Comparison of ENCODE assay signal across 8 cellular contexts in genomic region chr6:43174263-43175112, GRCh38. TPM values are rescaled to one million over a fixed set of nuclear protein-coding genes. Genes with fewer than 3 reads are reported as not detected.
A peak's percentile ranks its signal among the peaks of the same experiment; 100 is the strongest.
DNase-seq lines count a peak whose midpoint lies in the region; ATAC-seq and TF ChIP-seq lines count a peak whose summit lies in the region.

No MANE protein-coding gene starts in this region.

- peak; percentile 100 for DNase-seq in EL
- peak; percentile 100 for DNase-seq in H4 (ENCODE audit: low spot score)
- peak; percentile 95 for DNase-seq in LNCaP clone FGC (ENCODE audit: low read depth)
- DNase-seq in RWPE1 (ENCODE audit: low spot score), result peak; percentile 99
- DNase-seq in activated effector memory CD4-positive, alpha-beta T cell treated with Interleukin-2 at 50 U/mL for 16 hours, result peak; percentile 90
- peak; percentile 99 for DNase-seq in fibroblast of pulmonary artery (ENCODE audit: low read depth)
- peak; percentile 83 for DNase-seq in natural killer cell
- peak; percentile 80 to 92 (median 87) for DNase-seq in stimulated activated naive CD4-positive, alpha-beta T cell (lab: John Stamatoyannopoulos, UW)

- peak overlapping the region; percentile 94 to 96 for H3K27ac Mint-ChIP-seq in natural killer cell

- TF ChIP-seq CTCF in LNCaP clone FGC (IDR thresholded peaks at IDR 0.05; ENCODE audit: control insufficient read depth, extremely low read depth, insufficient read depth) (no peak), RWPE1 (conservative IDR thresholded peaks at IDR 0.05; ENCODE audit: low read depth) (no peak), fibroblast of pulmonary artery (IDR thresholded peaks at IDR 0.05; ENCODE audit: low read length, missing control alignments) (no peak), natural killer cell (IDR thresholded peaks at IDR 0.05) (no peak)

- H3K4me1 Mint-ChIP-seq in natural killer cell, result peaks cover 33 to 52% of the 10 kb centered on the region in 2 donors

- intact Hi-C loops in natural killer cell (cut with micrococcal nuclease), result loop anchor here (1.0 to 5.0 kb wide), 3 partner anchors 8 to 1073 kb away; partner anchors contain the start of genes CUL9, HSP90AB1 and ZNF318

- no peaks in the 10 kb centered on the region for H3K36me3 Mint-ChIP-seq in natural killer cell

- H3K27ac ChIP-seq in RWPE1, result peak overlapping the region; percentile 97

- ATAC-seq in natural killer cell, result peak; percentile 61 to 74 (median 67)

- no peaks in the 10 kb centered on the region for H3K9me3 Mint-ChIP-seq in natural killer cell

- no peaks in the 10 kb centered on the region for H3K27me3 Mint-ChIP-seq in natural killer cell (ENCODE audit: low read depth in 2 of 2)

- H3K4me3 ChIP-seq in LNCaP clone FGC (ENCODE audit: low read depth, low read length) (peak overlapping the region; percentile 35), fibroblast of pulmonary artery (replicated peaks; ENCODE audit: low read depth, low read length) (peak overlapping the region; percentile 87)

- peak overlapping the region; percentile 64 for H3K4me3 Mint-ChIP-seq in natural killer cell

- POLR2A ChIA-PET in RWPE1 (lab: Yijun Ruan, JAX; ENCODE audit: low non-redundant PET), result no interaction called here

- CTCF ChIA-PET in RWPE1 (lab: Yijun Ruan, JAX), result interaction anchor here (1.0 kb wide), 1 partner anchor 31 kb away, joined by 3 read pairs; no protein-coding TSS in a partner anchor

RNA-seq across cellular contexts. Expression of gene SRF, which starts 3.4 kb away (rescaled TPM):
- 11.0 and 12.8 TPM in 2 replicates for total RNA-seq in H4 (2014; rRNA removed; shearing (Covaris generic))
- 10 to 100 TPM; 31.6 to 33.0 (median 32.0) TPM for total RNA-seq in natural killer cell

RNA-seq across cellular contexts. Expression of gene CUL9, which starts 7.5 kb away (rescaled TPM):
- total RNA-seq in H4 (2014; rRNA removed; shearing (Covaris generic)), result 18.2 and 18.5 TPM in 2 replicates
- 10 to 100 TPM; 73.1 to 85.7 (median 73.9) TPM for total RNA-seq in natural killer cell

RNA-seq across cellular contexts. Expression of gene DNPH1, which starts 54.8 kb away (rescaled TPM):
- total RNA-seq in H4 (2014; rRNA removed; shearing (Covaris generic)), result 110 and 147 TPM in 2 replicates
- total RNA-seq in natural killer cell, result 10 to 100 TPM in 1 of 3 donors, 1 to 10 TPM in 2; 6.1 to 10.2 (median 8.0) TPM

Comparison
In these comparisons a context has a peak if more than half of its experiments do, and no peak if none do; other contexts are left out.
1. Peak in every context shown above with its lines: DNase-seq, ATAC-seq, H3K4me3 ChIP-seq and H3K27ac ChIP-seq.